ENCODE assay signal across 8 cellular contexts in genomic region chr7:16071246-16071857, GRCh38.
DNase-seq lines count a peak whose midpoint lies in the region; ATAC-seq and TF ChIP-seq lines count a peak whose summit lies in the region.

No MANE protein-coding gene starts in this region.

- TF ChIP-seq CTCF in testis (IDR thresholded peaks at IDR 0.05), result peak; percentile 75 to 93 (median 92)

- WGBS in testis, 2 donors, result 41 to 52% methylated on average over 6 of the region's 6 CpGs

- no peaks in the 10 kb centered on the region for H3K27me3 ChIP-seq in testis

- H3K36me3 ChIP-seq in testis (ENCODE audit: low read depth, missing control alignments), result no peaks in the 10 kb centered on the region

- H3K4me1 ChIP-seq in testis, result peaks cover 3% of the 10 kb centered on the region

- peak; percentile 88 for ATAC-seq in GM19452 (IDR thresholded peaks at IDR 0.05; ENCODE audit: unreplicated experiment)
- peak; percentile 82 for ATAC-seq in HG03442 (IDR thresholded peaks at IDR 0.05; ENCODE audit: unreplicated experiment)

- no peak for TF ChIP-seq POLR2A in testis (IDR thresholded peaks at IDR 0.05)

- DNase-seq in DMS153 (lab: John Stamatoyannopoulos, UW), result peak; percentile 42
- DNase-seq in NCI-H345 treated with DMSO at 0.1 percent for 48 hours (lab: John Stamatoyannopoulos, UW; ENCODE audit: unreplicated experiment), result peak; percentile 56
- DNase-seq in amniotic stem cell (lab: John Stamatoyannopoulos, UW), result peak; percentile 33
- peak; percentile 39 for DNase-seq in iPS-NIHi7 (ENCODE audit: extremely low spot score)
- no peak for DNase-seq in testis
- DNase-seq in posterior cingulate gyrus, result no peak

- no peak overlapping the region for H3K27ac ChIP-seq in testis

- no peaks in the 10 kb centered on the region for H3K9me3 ChIP-seq in testis

- intact Hi-C loops in testis (cut with DNase I; ENCODE audit: low total_unique reads) (no loop called here), posterior cingulate gyrus (cut with DNase I) (loop anchor here (2.0 to 5.0 kb wide), 3 partner anchors 745 to 1354 kb away; no protein-coding TSS in a partner anchor)

- H3K4me3 ChIP-seq in testis, result no peak overlapping the region

Comparison
In these comparisons a context has a peak if more than half of its experiments do, and no peak if none do; other contexts are left out.
1. DNase-seq: peak in DMS153 (single experiment), NCI-H345 treated with DMSO at 0.1 percent for 48 hours (single experiment), amniotic stem cell (single experiment) and iPS-NIHi7 (single experiment); none in testis (single experiment) and posterior cingulate gyrus (0 of 10).